8 cellular contexts compared by ENCODE assay signal in the genomic region with DNA sequence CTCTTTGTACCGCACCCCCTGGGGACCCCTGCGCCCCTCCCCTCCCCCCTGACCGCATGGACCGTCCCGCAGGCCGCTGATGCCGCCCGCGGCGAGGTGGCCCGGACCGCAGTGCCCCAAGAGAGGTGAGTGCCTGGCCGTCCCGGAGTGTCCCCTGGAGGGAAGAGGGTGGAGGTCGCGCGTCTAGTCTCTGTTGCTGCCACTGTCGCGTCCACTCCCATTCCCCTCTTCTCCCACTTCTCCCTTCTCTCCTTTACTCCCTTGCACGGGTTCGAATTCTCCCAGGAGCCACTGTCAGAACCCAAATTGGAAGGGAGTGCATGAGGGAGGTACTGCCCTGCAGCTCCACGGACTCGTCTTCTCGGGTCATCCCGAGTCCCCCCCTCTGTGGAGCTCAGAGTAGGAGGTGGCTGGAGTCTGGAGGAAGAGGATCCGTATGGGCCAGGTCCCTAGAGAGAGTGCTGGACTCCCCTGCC. TPM values are rescaled to one million over a fixed set of nuclear protein-coding genes. Genes with fewer than 3 reads are reported as not detected.
A peak's percentile ranks its signal among the peaks of the same experiment; 100 is the strongest.
DNase-seq lines count a peak whose midpoint lies in the region; ATAC-seq, FAIRE-seq and TF ChIP-seq lines count a peak whose summit lies in the region.

No MANE protein-coding gene starts in this region.

- CTCF ChIA-PET in activated CD4-positive, alpha-beta T cell treated with anti-CD3 and anti-CD28 coated beads, Interleukin-2, amount 10 ng/mL, durations not matched to agents 7 days and 5 days (lab: Charles Lee), result interaction anchor here (0.6 to 27.9 kb wide), 8 partner anchors 13 to 1096 kb away, joined by 3 to 930 read pairs (median 4); a partner anchor contains a TSS
- CTCF ChIA-PET in HepG2 (lab: Yijun Ruan, JAX; ENCODE audit: low intra/inter-chr PET ratio, low total read pairs), result interaction anchor here (1.1 kb wide), 1 partner anchor 11 kb away, joined by 4 read pairs; no protein-coding TSS in a partner anchor

- no peak for FAIRE-seq in HepG2 (lab: Jason Lieb, UNC)

- H3K27me3 ChIP-seq in HepG2 (ENCODE audit: control insufficient read depth in 1 of 2, insufficient read depth in 2 of 2, low read length in 2 of 2), result no peaks in the 10 kb centered on the region
- H3K27me3 ChIP-seq in tibial nerve, result no peaks in the 10 kb centered on the region

- no peak for TF ChIP-seq CTCF in astrocyte of the cerebellum (IDR thresholded peaks at IDR 0.05; ENCODE audit: low read depth, low read length, missing control alignments)
- no peak for TF ChIP-seq CTCF in HepG2 (CRISPR knock-in tag; IDR thresholded peaks at IDR 0.05)
- no peak for TF ChIP-seq CTCF in tibial nerve (IDR thresholded peaks at IDR 0.05)
- no peak for TF ChIP-seq CTCF in GM13976 (IDR thresholded peaks at IDR 0.05; ENCODE audit: borderline replicate concordance, control extremely low read depth, extremely low read depth, insufficient read depth, missing control alignments)

- peak overlapping the region; percentile 78 for H3K9ac ChIP-seq in HepG2 (ENCODE audit: insufficient read depth, low read depth, low read length)

- POLR2A ChIA-PET in activated CD4-positive, alpha-beta T cell treated with anti-CD3 and anti-CD28 coated beads, Interleukin-2, amount 10 ng/mL, durations not matched to agents 7 days and 5 days (lab: Charles Lee), result interaction anchor here (1.0 to 1.7 kb wide), 2 partner anchors 10 to 11 kb away, joined by 3 to 5 read pairs; no protein-coding TSS in a partner anchor
- POLR2A ChIA-PET in HepG2 (lab: Yijun Ruan, JAX), result interaction anchor here (2.1 to 3.5 kb wide), 2 partner anchors 11 kb away, joined by 13 to 21 read pairs; no protein-coding TSS in a partner anchor

- peaks cover 4% of the 10 kb centered on the region for H4K20me1 ChIP-seq in HepG2 (ENCODE audit: insufficient read depth, low read length)

- intact Hi-C loops in HepG2 (cut with micrococcal nuclease; ENCODE audit: unreplicated experiment), result loop anchor here (2.0 to 5.0 kb wide), 2 partner anchors 18 to 35 kb away; no protein-coding TSS in a partner anchor

- ATAC-seq in HepG2 (peak; percentile 8; the same call in 1 of the 3 replicates), GM18517 (IDR thresholded peaks at IDR 0.05; ENCODE audit: unreplicated experiment) (no peak)

- peak overlapping the region; percentile 86 for H3K4me2 ChIP-seq in HepG2 (ENCODE audit: low read depth, low read length)

- TF ChIP-seq POLR2A in HepG2 (IDR thresholded peaks at IDR 0.05; ENCODE audit: insufficient read depth in 1 of 2, low read depth in 2 of 2, low read length in 2 of 2) (no peak), tibial nerve (IDR thresholded peaks at IDR 0.05) (no peak)

- in situ Hi-C loops in astrocyte of the cerebellum (cut with HindIII; ENCODE audit: low sequenced_read_pairs) (no loop called here), HepG2 (cut with HindIII; ENCODE audit: extremely low pct_ligation_motif_present, low pct_unique_long_range_greater_than_20kb) (loop anchor here (10.0 kb wide), 1 partner anchor 238 kb away; a partner anchor contains a TSS), GM13976 (cut with MboI; ENCODE audit: low sequenced_read_pairs, unreplicated experiment) (no loop called here)

- TF ChIP-seq EP300 in HepG2 (IDR thresholded peaks at IDR 0.05; ENCODE audit: low read depth in 2 of 2, low read length in 2 of 2) (no peak), HepG2 (CRISPR knock-in tag; IDR thresholded peaks at IDR 0.05; ENCODE audit: borderline replicate concordance) (no peak), tibial nerve (IDR thresholded peaks at IDR 0.05) (no peak)

- H3K4me1 Mint-ChIP-seq in activated CD4-positive, alpha-beta T cell treated with anti-CD3 and anti-CD28 coated beads, Interleukin-2, amount 10 ng/mL, durations not matched to agents 7 days and 5 days, result peaks cover 61% of the 10 kb centered on the region

- no peak for TF ChIP-seq RAD21 in HepG2 (CRISPR knock-in tag; IDR thresholded peaks at IDR 0.05)

- H3K4me3 ChIP-seq in astrocyte of the cerebellum (ENCODE audit: low read depth, low read length) (peak overlapping the region; percentile 82), HepG2 (replicated peaks in 1 of 3; ENCODE audit: insufficient read depth in 1 of 3, low read depth in 2 of 3, low read length in 3 of 3) (peak overlapping the region; percentile 66 to 84 (median 69)), tibial nerve (peak overlapping the region; percentile 76 to 93 (median 86))

- peak overlapping the region; percentile 98 for H3K27ac Mint-ChIP-seq in activated CD4-positive, alpha-beta T cell treated with anti-CD3 and anti-CD28 coated beads, Interleukin-2, amount 10 ng/mL, durations not matched to agents 7 days and 5 days

- 1% methylated on average over 20 of the region's 26 CpGs for WGBS in HepG2 (ENCODE audit: low lambda C conversion rate)
- WGBS in tibial nerve, 2 donors, result 0 to 2% methylated on average over 22 of the region's 26 CpGs

- H2AFZ ChIP-seq in HepG2 (ENCODE audit: low read length), result no peak overlapping the region

- H3K36me3 ChIP-seq in HepG2 (replicated peaks in 1 of 2; ENCODE audit: control insufficient read depth in 1 of 2, insufficient read depth in 2 of 2, low read length in 2 of 2) (peaks cover 1 to 12% of the 10 kb centered on the region in 2 experiments; a peak in 2 of 5 replicates), tibial nerve (no peaks in the 10 kb centered on the region)

- H3K27me3 Mint-ChIP-seq in activated CD4-positive, alpha-beta T cell treated with anti-CD3 and anti-CD28 coated beads, Interleukin-2, amount 10 ng/mL, durations not matched to agents 7 days and 5 days, result no peaks in the 10 kb centered on the region

- H3K27ac ChIP-seq in HepG2 (ENCODE audit: extremely low read length, insufficient read depth, low read length) (peak overlapping the region; percentile 45), tibial nerve (peak overlapping the region; percentile 60 to 91 (median 88))

- no peaks in the 10 kb centered on the region for H3K9me3 Mint-ChIP-seq in activated CD4-positive, alpha-beta T cell treated with anti-CD3 and anti-CD28 coated beads, Interleukin-2, amount 10 ng/mL, durations not matched to agents 7 days and 5 days

- BruUV-seq in HepG2 (replicated peaks; lab: Mats Ljungman, UMichigan), result no TSS peak

- peaks cover 42% of the 10 kb centered on the region for H3K79me2 ChIP-seq in HepG2 (ENCODE audit: insufficient read depth, low read length)

- H3K9me3 ChIP-seq in HepG2 (ENCODE audit: low read length) (no peaks in the 10 kb centered on the region), tibial nerve (no peaks in the 10 kb centered on the region)

- H3K36me3 Mint-ChIP-seq in activated CD4-positive, alpha-beta T cell treated with anti-CD3 and anti-CD28 coated beads, Interleukin-2, amount 10 ng/mL, durations not matched to agents 7 days and 5 days (ENCODE audit: low read depth), result peaks cover 49% of the 10 kb centered on the region

- no peak for DNase-seq in activated CD4-positive, alpha-beta T cell treated with anti-CD3 and anti-CD28 coated beads, Interleukin-2, amount 10 ng/mL, durations not matched to agents 7 days and 5 days
- no peak for DNase-seq in activated CD4-positive, alpha-beta T cell treated with anti-CD3 and anti-CD28 coated beads, Interleukin-2, amount 50 U/mL, for 4 hours
- DNase-seq in astrocyte of the cerebellum (ENCODE audit: low read depth) (no peak), HepG2 (ENCODE audit: low spot score) (no peak), tibial nerve (ENCODE audit: low spot score in 2 of 2) (no peak), NCI-H146 (lab: John Stamatoyannopoulos, UW) (no peak), GM13976 (ENCODE audit: low spot score) (no peak)

- peak overlapping the region; percentile 88 for H3K4me3 Mint-ChIP-seq in activated CD4-positive, alpha-beta T cell treated with anti-CD3 and anti-CD28 coated beads, Interleukin-2, amount 10 ng/mL, durations not matched to agents 7 days and 5 days

- H3K4me1 ChIP-seq in HepG2 (ENCODE audit: insufficient read depth, low read length) (peaks cover 69% of the 10 kb centered on the region), tibial nerve (peaks cover 0 to 81% (median 71%) of the 10 kb centered on the region in 4 donors)

RNA-seq across cellular contexts. Expression of a gene that starts 0.8 kb away (rescaled TPM):
- 100 to 1,000 TPM; 315 to 348 TPM for total RNA-seq in activated CD4-positive, alpha-beta T cell treated with anti-CD3 and anti-CD28 coated beads, Interleukin-2, amount 10 ng/mL, durations not matched to agents 7 days and 5 days
- total RNA-seq in HepG2 (2016; rRNA removed; fragmentation: Illumina TruSeq; extraction: Trizol), result 20.6 and 21.3 TPM in 2 replicates
- total RNA-seq in HepG2 (2016; cell fraction: cytosol; rRNA removed; fragmentation: Illumina TruSeq; extraction: Trizol; ENCODE audit: low read depth), result 8.5 and 9.2 TPM in 2 replicates
- 17.5 and 21.5 TPM in 2 replicates for total RNA-seq in HepG2 (2016; cell fraction: insoluble cytoplasmic fraction; rRNA removed; fragmentation: Illumina TruSeq; extraction: Trizol)
- 24.6 and 31.5 TPM in 2 replicates for total RNA-seq in HepG2 (2016; cell fraction: membrane; rRNA removed; fragmentation: Illumina TruSeq; extraction: Trizol)
- 22.6 and 23.4 TPM in 2 replicates for total RNA-seq in HepG2 (2016; cell fraction: nucleus; rRNA removed; fragmentation: Illumina TruSeq; extraction: Trizol)
- 12.5 and 18.8 TPM in 2 replicates for polyA plus RNA-seq in HepG2 (2011; rRNA removed)
- polyA plus RNA-seq in HepG2 (2011; cell fraction: cytosol; rRNA removed), result 13.9 and 14.0 TPM in 2 replicates
- polyA plus RNA-seq in HepG2 (2011; cell fraction: nucleus; rRNA removed), result 67.4 and 72.0 TPM in 2 replicates
- polyA plus RNA-seq in HepG2 (2012), result 26.5 and 39.5 TPM in 2 replicates
- 10.3 and 12.4 TPM in 2 replicates for polyA plus RNA-seq in HepG2 (2016; cell fraction: cytosol; fragmentation: Illumina TruSeq; extraction: Trizol; ENCODE audit: low read depth)
- 42.9 and 49.6 TPM in 2 replicates for polyA plus RNA-seq in HepG2 (2016; cell fraction: insoluble cytoplasmic fraction; fragmentation: Illumina TruSeq; extraction: Trizol; ENCODE audit: low read depth)
- 24.4 and 34.3 TPM in 2 replicates for polyA plus RNA-seq in HepG2 (2016; cell fraction: membrane; fragmentation: Illumina TruSeq; extraction: Trizol; ENCODE audit: low read depth)
- 80.5 and 84.1 TPM in 2 replicates for polyA plus RNA-seq in HepG2 (2016; cell fraction: nucleus; fragmentation: Illumina TruSeq; extraction: Trizol; ENCODE audit: insufficient read depth, low read depth)
- polyA minus RNA-seq in HepG2 (2011; rRNA and poly(A)+ RNA removed; ENCODE audit: low replicate concordance), result 34.0 and 51.8 TPM in 2 replicates
- 19.3 and 20.3 TPM in 2 replicates for polyA minus RNA-seq in HepG2 (2011; cell fraction: cytosol; rRNA and poly(A)+ RNA removed)
- polyA minus RNA-seq in HepG2 (2011; cell fraction: nucleus; rRNA and poly(A)+ RNA removed), result 23.4 and 28.1 TPM in 2 replicates
- 10 to 100 TPM; 14.9 to 56.4 (median 24.5) TPM for total RNA-seq in tibial nerve

RNA-seq across cellular contexts. Expression of a gene that starts 30.0 kb away (rescaled TPM):
- total RNA-seq in activated CD4-positive, alpha-beta T cell treated with anti-CD3 and anti-CD28 coated beads, Interleukin-2, amount 10 ng/mL, durations not matched to agents 7 days and 5 days, result under 1 TPM; 0.87 to 0.92 TPM
- total RNA-seq in HepG2 (2016; rRNA removed; fragmentation: Illumina TruSeq; extraction: Trizol), result not detected in 2 replicates
- total RNA-seq in HepG2 (2016; cell fraction: cytosol; rRNA removed; fragmentation: Illumina TruSeq; extraction: Trizol; ENCODE audit: low read depth), result not detected in 2 replicates
- total RNA-seq in HepG2 (2016; cell fraction: insoluble cytoplasmic fraction; rRNA removed; fragmentation: Illumina TruSeq; extraction: Trizol), result not detected in 2 replicates
- total RNA-seq in HepG2 (2016; cell fraction: membrane; rRNA removed; fragmentation: Illumina TruSeq; extraction: Trizol), result not detected in 2 replicates
- not detected in 2 replicates for total RNA-seq in HepG2 (2016; cell fraction: nucleus; rRNA removed; fragmentation: Illumina TruSeq; extraction: Trizol)
- polyA plus RNA-seq in HepG2 (2011; rRNA removed), result not detected in 2 replicates
- polyA plus RNA-seq in HepG2 (2011; cell fraction: cytosol; rRNA removed), result not detected in 2 replicates
- polyA plus RNA-seq in HepG2 (2011; cell fraction: nucleus; rRNA removed), result 0.17 and 0.26 TPM in 2 replicates
- polyA plus RNA-seq in HepG2 (2012), result not detected in 2 replicates
- polyA plus RNA-seq in HepG2 (2016; cell fraction: cytosol; fragmentation: Illumina TruSeq; extraction: Trizol; ENCODE audit: low read depth), result not detected in 2 replicates
- polyA plus RNA-seq in HepG2 (2016; cell fraction: insoluble cytoplasmic fraction; fragmentation: Illumina TruSeq; extraction: Trizol; ENCODE audit: low read depth), result not detected in 2 replicates
- polyA plus RNA-seq in HepG2 (2016; cell fraction: membrane; fragmentation: Illumina TruSeq; extraction: Trizol; ENCODE audit: low read depth), result not detected in 2 replicates
- not detected in 2 replicates for polyA plus RNA-seq in HepG2 (2016; cell fraction: nucleus; fragmentation: Illumina TruSeq; extraction: Trizol; ENCODE audit: insufficient read depth, low read depth)
- 0.07 TPM in 1 of 2 replicates, not detected in the other for polyA minus RNA-seq in HepG2 (2011; rRNA and poly(A)+ RNA removed; ENCODE audit: low replicate concordance)
- not detected in 2 replicates for polyA minus RNA-seq in HepG2 (2011; cell fraction: cytosol; rRNA and poly(A)+ RNA removed)
- polyA minus RNA-seq in HepG2 (2011; cell fraction: nucleus; rRNA and poly(A)+ RNA removed), result not detected in 2 replicates
- under 1 TPM in 1 of 4 donors, not detected in 3; 0.42 TPM for total RNA-seq in tibial nerve

RNA-seq across cellular contexts. Expression of a gene that starts 34.0 kb away (rescaled TPM):
- not detected for total RNA-seq in activated CD4-positive, alpha-beta T cell treated with anti-CD3 and anti-CD28 coated beads, Interleukin-2, amount 10 ng/mL, durations not matched to agents 7 days and 5 days
- total RNA-seq in HepG2 (2016; rRNA removed; fragmentation: Illumina TruSeq; extraction: Trizol) (not detected in 2 replicates), tibial nerve (not detected)
- not detected in 2 replicates for total RNA-seq in HepG2 (2016; cell fraction: cytosol; rRNA removed; fragmentation: Illumina TruSeq; extraction: Trizol; ENCODE audit: low read depth)
- not detected in 2 replicates for total RNA-seq in HepG2 (2016; cell fraction: insoluble cytoplasmic fraction; rRNA removed; fragmentation: Illumina TruSeq; extraction: Trizol)
- total RNA-seq in HepG2 (2016; cell fraction: membrane; rRNA removed; fragmentation: Illumina TruSeq; extraction: Trizol), result not detected in 2 replicates
- total RNA-seq in HepG2 (2016; cell fraction: nucleus; rRNA removed; fragmentation: Illumina TruSeq; extraction: Trizol), result not detected in 2 replicates
- polyA plus RNA-seq in HepG2 (2011; rRNA removed), result 0.07 and 0.09 TPM in 2 replicates
- polyA plus RNA-seq in HepG2 (2011; cell fraction: cytosol; rRNA removed), result 0.03 and 0.13 TPM in 2 replicates
- polyA plus RNA-seq in HepG2 (2011; cell fraction: nucleus; rRNA removed), result 0.03 TPM in 1 of 2 replicates, not detected in the other
- 0.12 and 0.23 TPM in 2 replicates for polyA plus RNA-seq in HepG2 (2012)
- polyA plus RNA-seq in HepG2 (2016; cell fraction: cytosol; fragmentation: Illumina TruSeq; extraction: Trizol; ENCODE audit: low read depth), result not detected in 2 replicates
- polyA plus RNA-seq in HepG2 (2016; cell fraction: insoluble cytoplasmic fraction; fragmentation: Illumina TruSeq; extraction: Trizol; ENCODE audit: low read depth), result not detected in 2 replicates
- polyA plus RNA-seq in HepG2 (2016; cell fraction: membrane; fragmentation: Illumina TruSeq; extraction: Trizol; ENCODE audit: low read depth), result not detected in 2 replicates
- polyA plus RNA-seq in HepG2 (2016; cell fraction: nucleus; fragmentation: Illumina TruSeq; extraction: Trizol; ENCODE audit: insufficient read depth, low read depth), result not detected in 2 replicates
- polyA minus RNA-seq in HepG2 (2011; rRNA and poly(A)+ RNA removed; ENCODE audit: low replicate concordance), result 0.05 TPM in 1 of 2 replicates, not detected in the other
- not detected in 2 replicates for polyA minus RNA-seq in HepG2 (2011; cell fraction: cytosol; rRNA and poly(A)+ RNA removed)
- not detected in 2 replicates for polyA minus RNA-seq in HepG2 (2011; cell fraction: nucleus; rRNA and poly(A)+ RNA removed)

RNA-seq across cellular contexts. Expression of a gene that starts 43.8 kb away (rescaled TPM):
- total RNA-seq in activated CD4-positive, alpha-beta T cell treated with anti-CD3 and anti-CD28 coated beads, Interleukin-2, amount 10 ng/mL, durations not matched to agents 7 days and 5 days, result under 1 TPM; 0.12 to 0.19 TPM
- total RNA-seq in HepG2 (2016; rRNA removed; fragmentation: Illumina TruSeq; extraction: Trizol), result not detected in 2 replicates
- total RNA-seq in HepG2 (2016; cell fraction: cytosol; rRNA removed; fragmentation: Illumina TruSeq; extraction: Trizol; ENCODE audit: low read depth), result not detected in 2 replicates
- not detected in 2 replicates for total RNA-seq in HepG2 (2016; cell fraction: insoluble cytoplasmic fraction; rRNA removed; fragmentation: Illumina TruSeq; extraction: Trizol)
- not detected in 2 replicates for total RNA-seq in HepG2 (2016; cell fraction: membrane; rRNA removed; fragmentation: Illumina TruSeq; extraction: Trizol)
- not detected in 2 replicates for total RNA-seq in HepG2 (2016; cell fraction: nucleus; rRNA removed; fragmentation: Illumina TruSeq; extraction: Trizol)
- polyA plus RNA-seq in HepG2 (2011; rRNA removed), result not detected in 2 replicates
- not detected in 2 replicates for polyA plus RNA-seq in HepG2 (2011; cell fraction: cytosol; rRNA removed)
- 0.05 TPM in 1 of 2 replicates, not detected in the other for polyA plus RNA-seq in HepG2 (2011; cell fraction: nucleus; rRNA removed)
- not detected in 2 replicates for polyA plus RNA-seq in HepG2 (2012)
- not detected in 2 replicates for polyA plus RNA-seq in HepG2 (2016; cell fraction: cytosol; fragmentation: Illumina TruSeq; extraction: Trizol; ENCODE audit: low read depth)
- polyA plus RNA-seq in HepG2 (2016; cell fraction: insoluble cytoplasmic fraction; fragmentation: Illumina TruSeq; extraction: Trizol; ENCODE audit: low read depth), result not detected in 2 replicates
- not detected in 2 replicates for polyA plus RNA-seq in HepG2 (2016; cell fraction: membrane; fragmentation: Illumina TruSeq; extraction: Trizol; ENCODE audit: low read depth)
- polyA plus RNA-seq in HepG2 (2016; cell fraction: nucleus; fragmentation: Illumina TruSeq; extraction: Trizol; ENCODE audit: insufficient read depth, low read depth), result not detected in 2 replicates
- polyA minus RNA-seq in HepG2 (2011; rRNA and poly(A)+ RNA removed; ENCODE audit: low replicate concordance), result not detected in 2 replicates
- polyA minus RNA-seq in HepG2 (2011; cell fraction: cytosol; rRNA and poly(A)+ RNA removed), result not detected in 2 replicates
- polyA minus RNA-seq in HepG2 (2011; cell fraction: nucleus; rRNA and poly(A)+ RNA removed), result not detected in 2 replicates
- not detected for total RNA-seq in tibial nerve

RNA-seq across cellular contexts. Expression of a gene that starts 57.3 kb away (rescaled TPM):
- total RNA-seq in activated CD4-positive, alpha-beta T cell treated with anti-CD3 and anti-CD28 coated beads, Interleukin-2, amount 10 ng/mL, durations not matched to agents 7 days and 5 days, result 1 to 10 TPM; 2.2 to 2.9 TPM
- total RNA-seq in HepG2 (2016; rRNA removed; fragmentation: Illumina TruSeq; extraction: Trizol), result 4.1 and 7.9 TPM in 2 replicates
- 1.3 and 1.7 TPM in 2 replicates for total RNA-seq in HepG2 (2016; cell fraction: cytosol; rRNA removed; fragmentation: Illumina TruSeq; extraction: Trizol; ENCODE audit: low read depth)
- 3.5 and 7.6 TPM in 2 replicates for total RNA-seq in HepG2 (2016; cell fraction: insoluble cytoplasmic fraction; rRNA removed; fragmentation: Illumina TruSeq; extraction: Trizol)
- 3.3 and 3.8 TPM in 2 replicates for total RNA-seq in HepG2 (2016; cell fraction: membrane; rRNA removed; fragmentation: Illumina TruSeq; extraction: Trizol)
- 8.5 and 8.7 TPM in 2 replicates for total RNA-seq in HepG2 (2016; cell fraction: nucleus; rRNA removed; fragmentation: Illumina TruSeq; extraction: Trizol)
- polyA plus RNA-seq in HepG2 (2011; rRNA removed), result 8.0 and 11.0 TPM in 2 replicates
- 7.0 and 10.8 TPM in 2 replicates for polyA plus RNA-seq in HepG2 (2011; cell fraction: cytosol; rRNA removed)
- 8.4 and 11.9 TPM in 2 replicates for polyA plus RNA-seq in HepG2 (2011; cell fraction: nucleus; rRNA removed)
- 7.0 and 9.5 TPM in 2 replicates for polyA plus RNA-seq in HepG2 (2012)
- polyA plus RNA-seq in HepG2 (2016; cell fraction: cytosol; fragmentation: Illumina TruSeq; extraction: Trizol; ENCODE audit: low read depth), result 1.2 TPM in 2 replicates
- 3.4 and 3.6 TPM in 2 replicates for polyA plus RNA-seq in HepG2 (2016; cell fraction: insoluble cytoplasmic fraction; fragmentation: Illumina TruSeq; extraction: Trizol; ENCODE audit: low read depth)
- 1.9 and 2.1 TPM in 2 replicates for polyA plus RNA-seq in HepG2 (2016; cell fraction: membrane; fragmentation: Illumina TruSeq; extraction: Trizol; ENCODE audit: low read depth)
- 13.4 and 14.2 TPM in 2 replicates for polyA plus RNA-seq in HepG2 (2016; cell fraction: nucleus; fragmentation: Illumina TruSeq; extraction: Trizol; ENCODE audit: insufficient read depth, low read depth)
- polyA minus RNA-seq in HepG2 (2011; rRNA and poly(A)+ RNA removed; ENCODE audit: low replicate concordance), result 2.4 and 6.8 TPM in 2 replicates
- 2.5 and 7.8 TPM in 2 replicates for polyA minus RNA-seq in HepG2 (2011; cell fraction: cytosol; rRNA and poly(A)+ RNA removed)
- 1.9 and 5.3 TPM in 2 replicates for polyA minus RNA-seq in HepG2 (2011; cell fraction: nucleus; rRNA and poly(A)+ RNA removed)
- 1 to 10 TPM in 3 of 4 donors, under 1 TPM in 1; 0.44 to 5.1 (median 2.9) TPM for total RNA-seq in tibial nerve

Comparison
In these comparisons a context has a peak if more than half of its experiments do, and no peak if none do; other contexts are left out.
1. RNA of a gene that starts 0.8 kb away (total RNA-seq): 315 to 348 TPM in activated CD4-positive, alpha-beta T cell treated with anti-CD3 and anti-CD28 coated beads, Interleukin-2, amount 10 ng/mL, durations not matched to agents 7 days and 5 days; 14.9 to 56.4 TPM in tibial nerve and 8.5 to 31.5 TPM in HepG2; every median in the first group is over 4 times any median in the second.
2. Peak in every context shown above with its lines, with median percentiles within 50 percentile points of each other: H3K4me3 ChIP-seq.